Comparison of ENCODE assay signal across 1 cellular context in the genomic region with DNA sequence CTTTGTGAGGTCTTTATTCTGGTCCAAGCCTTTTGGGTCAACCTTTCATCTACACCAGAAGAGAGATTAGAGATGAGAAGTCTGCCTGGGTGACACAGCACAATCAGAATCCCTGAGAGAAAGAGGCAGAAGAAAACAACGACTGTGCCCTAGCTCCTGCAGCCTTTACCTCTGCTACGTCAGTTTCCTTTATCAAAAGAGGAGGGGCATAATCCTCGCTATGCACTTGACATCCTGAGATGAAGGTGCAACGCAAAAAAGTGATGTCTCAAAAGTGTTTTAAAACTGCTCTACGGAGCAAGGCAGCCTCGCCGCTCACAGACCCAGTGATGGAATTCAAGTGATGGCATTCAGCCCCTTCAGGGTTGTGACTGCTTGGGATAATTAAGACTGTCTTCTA.
TF ChIP-seq lines count a peak whose summit lies in the region.

No MANE protein-coding gene starts in this region.

TF ChIP-seq in GM12878, 131 proteins besides CTCF, POLR2A, EP300 and RAD21:
- TF ChIP-seq RAD51 (IDR thresholded peaks at IDR 0.05) (no peak), POLR2AphosphoS5 (IDR thresholded peaks at IDR 0.05; ENCODE audit: low read length) (no peak), TARDBP (IDR thresholded peaks at IDR 0.05; ENCODE audit: borderline replicate concordance) (no peak), RFX5 (IDR thresholded peaks at IDR 0.05; ENCODE audit: low read depth, low read length) (no peak), KDM1A (IDR thresholded peaks at IDR 0.05; ENCODE audit: borderline replicate concordance) (no peak), LARP7 (IDR thresholded peaks at IDR 0.05) (no peak), TBL1XR1 (IDR thresholded peaks at IDR 0.05; ENCODE audit: low read depth, low read length) (no peak), NFXL1 (IDR thresholded peaks at IDR 0.05; ENCODE audit: borderline replicate concordance) (no peak), ZSCAN29 (IDR thresholded peaks at IDR 0.05) (no peak), FOS (IDR thresholded peaks at IDR 0.05; ENCODE audit: borderline replicate concordance, extremely low read depth, insufficient read length) (no peak)
- TF ChIP-seq, protein P1, sequence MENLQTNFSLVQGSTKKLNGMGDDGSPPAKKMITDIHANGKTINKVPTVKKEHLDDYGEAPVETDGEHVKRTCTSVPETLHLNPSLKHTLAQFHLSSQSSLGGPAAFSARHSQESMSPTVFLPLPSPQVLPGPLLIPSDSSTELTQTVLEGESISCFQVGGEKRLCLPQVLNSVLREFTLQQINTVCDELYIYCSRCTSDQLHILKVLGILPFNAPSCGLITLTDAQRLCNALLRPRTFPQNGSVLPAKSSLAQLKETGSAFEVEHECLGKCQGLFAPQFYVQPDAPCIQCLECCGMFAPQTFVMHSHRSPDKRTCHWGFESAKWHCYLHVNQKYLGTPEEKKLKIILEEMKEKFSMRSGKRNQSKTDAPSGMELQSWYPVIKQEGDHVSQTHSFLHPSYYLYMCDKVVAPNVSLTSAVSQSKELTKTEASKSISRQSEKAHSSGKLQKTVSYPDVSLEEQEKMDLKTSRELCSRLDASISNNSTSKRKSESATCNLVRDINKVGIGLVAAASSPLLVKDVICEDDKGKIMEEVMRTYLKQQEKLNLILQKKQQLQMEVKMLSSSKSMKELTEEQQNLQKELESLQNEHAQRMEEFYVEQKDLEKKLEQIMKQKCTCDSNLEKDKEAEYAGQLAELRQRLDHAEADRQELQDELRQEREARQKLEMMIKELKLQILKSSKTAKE (IDR thresholded peaks at IDR 0.05; ENCODE audit: low read depth, poor library complexity, severe bottlenecking): no peak
- TF ChIP-seq, protein P2, sequence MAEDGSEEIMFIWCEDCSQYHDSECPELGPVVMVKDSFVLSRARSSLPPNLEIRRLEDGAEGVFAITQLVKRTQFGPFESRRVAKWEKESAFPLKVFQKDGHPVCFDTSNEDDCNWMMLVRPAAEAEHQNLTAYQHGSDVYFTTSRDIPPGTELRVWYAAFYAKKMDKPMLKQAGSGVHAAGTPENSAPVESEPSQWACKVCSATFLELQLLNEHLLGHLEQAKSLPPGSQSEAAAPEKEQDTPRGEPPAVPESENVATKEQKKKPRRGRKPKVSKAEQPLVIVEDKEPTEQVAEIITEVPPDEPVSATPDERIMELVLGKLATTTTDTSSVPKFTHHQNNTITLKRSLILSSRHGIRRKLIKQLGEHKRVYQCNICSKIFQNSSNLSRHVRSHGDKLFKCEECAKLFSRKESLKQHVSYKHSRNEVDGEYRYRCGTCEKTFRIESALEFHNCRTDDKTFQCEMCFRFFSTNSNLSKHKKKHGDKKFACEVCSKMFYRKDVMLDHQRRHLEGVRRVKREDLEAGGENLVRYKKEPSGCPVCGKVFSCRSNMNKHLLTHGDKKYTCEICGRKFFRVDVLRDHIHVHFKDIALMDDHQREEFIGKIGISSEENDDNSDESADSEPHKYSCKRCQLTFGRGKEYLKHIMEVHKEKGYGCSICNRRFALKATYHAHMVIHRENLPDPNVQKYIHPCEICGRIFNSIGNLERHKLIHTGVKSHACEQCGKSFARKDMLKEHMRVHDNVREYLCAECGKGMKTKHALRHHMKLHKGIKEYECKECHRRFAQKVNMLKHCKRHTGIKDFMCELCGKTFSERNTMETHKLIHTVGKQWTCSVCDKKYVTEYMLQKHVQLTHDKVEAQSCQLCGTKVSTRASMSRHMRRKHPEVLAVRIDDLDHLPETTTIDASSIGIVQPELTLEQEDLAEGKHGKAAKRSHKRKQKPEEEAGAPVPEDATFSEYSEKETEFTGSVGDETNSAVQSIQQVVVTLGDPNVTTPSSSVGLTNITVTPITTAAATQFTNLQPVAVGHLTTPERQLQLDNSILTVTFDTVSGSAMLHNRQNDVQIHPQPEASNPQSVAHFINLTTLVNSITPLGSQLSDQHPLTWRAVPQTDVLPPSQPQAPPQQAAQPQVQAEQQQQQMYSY (CRISPR knock-in tag; IDR thresholded peaks at IDR 0.05): no peak
- TF ChIP-seq, protein P3, sequence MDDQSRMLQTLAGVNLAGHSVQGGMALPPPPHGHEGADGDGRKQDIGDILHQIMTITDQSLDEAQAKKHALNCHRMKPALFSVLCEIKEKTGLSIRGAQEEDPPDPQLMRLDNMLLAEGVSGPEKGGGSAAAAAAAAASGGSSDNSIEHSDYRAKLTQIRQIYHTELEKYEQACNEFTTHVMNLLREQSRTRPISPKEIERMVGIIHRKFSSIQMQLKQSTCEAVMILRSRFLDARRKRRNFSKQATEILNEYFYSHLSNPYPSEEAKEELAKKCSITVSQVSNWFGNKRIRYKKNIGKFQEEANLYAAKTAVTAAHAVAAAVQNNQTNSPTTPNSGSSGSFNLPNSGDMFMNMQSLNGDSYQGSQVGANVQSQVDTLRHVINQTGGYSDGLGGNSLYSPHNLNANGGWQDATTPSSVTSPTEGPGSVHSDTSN (IDR thresholded peaks at IDR 0.05; ENCODE audit: insufficient replicate concordance, low read depth, low read length): no peak
- TF ChIP-seq, protein P4, sequence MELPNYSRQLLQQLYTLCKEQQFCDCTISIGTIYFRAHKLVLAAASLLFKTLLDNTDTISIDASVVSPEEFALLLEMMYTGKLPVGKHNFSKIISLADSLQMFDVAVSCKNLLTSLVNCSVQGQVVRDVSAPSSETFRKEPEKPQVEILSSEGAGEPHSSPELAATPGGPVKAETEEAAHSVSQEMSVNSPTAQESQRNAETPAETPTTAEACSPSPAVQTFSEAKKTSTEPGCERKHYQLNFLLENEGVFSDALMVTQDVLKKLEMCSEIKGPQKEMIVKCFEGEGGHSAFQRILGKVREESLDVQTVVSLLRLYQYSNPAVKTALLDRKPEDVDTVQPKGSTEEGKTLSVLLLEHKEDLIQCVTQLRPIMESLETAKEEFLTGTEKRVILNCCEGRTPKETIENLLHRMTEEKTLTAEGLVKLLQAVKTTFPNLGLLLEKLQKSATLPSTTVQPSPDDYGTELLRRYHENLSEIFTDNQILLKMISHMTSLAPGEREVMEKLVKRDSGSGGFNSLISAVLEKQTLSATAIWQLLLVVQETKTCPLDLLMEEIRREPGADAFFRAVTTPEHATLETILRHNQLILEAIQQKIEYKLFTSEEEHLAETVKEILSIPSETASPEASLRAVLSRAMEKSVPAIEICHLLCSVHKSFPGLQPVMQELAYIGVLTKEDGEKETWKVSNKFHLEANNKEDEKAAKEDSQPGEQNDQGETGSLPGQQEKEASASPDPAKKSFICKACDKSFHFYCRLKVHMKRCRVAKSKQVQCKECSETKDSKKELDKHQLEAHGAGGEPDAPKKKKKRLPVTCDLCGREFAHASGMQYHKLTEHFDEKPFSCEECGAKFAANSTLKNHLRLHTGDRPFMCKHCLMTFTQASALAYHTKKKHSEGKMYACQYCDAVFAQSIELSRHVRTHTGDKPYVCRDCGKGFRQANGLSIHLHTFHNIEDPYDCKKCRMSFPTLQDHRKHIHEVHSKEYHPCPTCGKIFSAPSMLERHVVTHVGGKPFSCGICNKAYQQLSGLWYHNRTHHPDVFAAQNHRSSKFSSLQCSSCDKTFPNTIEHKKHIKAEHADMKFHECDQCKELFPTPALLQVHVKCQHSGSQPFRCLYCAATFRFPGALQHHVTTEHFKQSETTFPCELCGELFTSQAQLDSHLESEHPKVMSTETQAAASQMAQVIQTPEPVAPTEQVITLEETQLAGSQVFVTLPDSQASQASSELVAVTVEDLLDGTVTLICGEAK (IDR thresholded peaks at IDR 0.05; ENCODE audit: borderline replicate concordance): no peak
- TF ChIP-seq, protein P5, sequence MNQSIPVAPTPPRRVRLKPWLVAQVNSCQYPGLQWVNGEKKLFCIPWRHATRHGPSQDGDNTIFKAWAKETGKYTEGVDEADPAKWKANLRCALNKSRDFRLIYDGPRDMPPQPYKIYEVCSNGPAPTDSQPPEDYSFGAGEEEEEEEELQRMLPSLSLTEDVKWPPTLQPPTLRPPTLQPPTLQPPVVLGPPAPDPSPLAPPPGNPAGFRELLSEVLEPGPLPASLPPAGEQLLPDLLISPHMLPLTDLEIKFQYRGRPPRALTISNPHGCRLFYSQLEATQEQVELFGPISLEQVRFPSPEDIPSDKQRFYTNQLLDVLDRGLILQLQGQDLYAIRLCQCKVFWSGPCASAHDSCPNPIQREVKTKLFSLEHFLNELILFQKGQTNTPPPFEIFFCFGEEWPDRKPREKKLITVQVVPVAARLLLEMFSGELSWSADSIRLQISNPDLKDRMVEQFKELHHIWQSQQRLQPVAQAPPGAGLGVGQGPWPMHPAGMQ (IDR thresholded peaks at IDR 0.05; ENCODE audit: borderline replicate concordance): no peak
